In genomic region chr9:127520941-127521918, GRCh38 we compare ENCODE assay signal across 10 cellular contexts.
DNase-seq lines count a peak whose midpoint lies in the region; ATAC-seq and TF ChIP-seq lines count a peak whose summit lies in the region.
"Had no signal": no experiment of that assay in that cellular context is flagged by ENCODE, and none has a peak within 500 bp of the region (broad histone marks: within the 10 kb centered on the region; RNA-seq: fewer than 3 reads in every experiment).

No MANE protein-coding gene starts in this region.

- no peak for TF ChIP-seq POLR2A in adrenal gland (IDR thresholded peaks at IDR 0.05)

- DNase-seq in Daoy (ENCODE audit: low read depth) = peak; percentile 95
- DNase-seq in adrenal gland = peak in 4 of 7 donors; percentile 57 to 79 (median 68)
- peak; percentile 62 for DNase-seq in left cardiac atrium
- DNase-seq in psoas muscle = no peak
- DNase-seq in DMS53 (lab: John Stamatoyannopoulos, UW) = no peak
- DNase-seq in head of caudate nucleus = no peak
- no peak for DNase-seq in ureter (ENCODE audit: low spot score)
- DNase-seq: activated CD4-positive, alpha-beta T cell treated with anti-CD3 and anti-CD28 coated beads for 48 hours; CD4-positive, CD25-positive, alpha-beta regulatory T cell had no signal

- intact Hi-C loops in adrenal gland (cut with DNase I) = loop anchor here in 1 of 2 donors (5.0 kb wide), 1 partner anchor 61 kb away; no protein-coding TSS in a partner anchor
- intact Hi-C loops in left cardiac atrium (cut with DNase I) = no loop called here
- intact Hi-C loops in psoas muscle (cut with DNase I) = loop anchor here in 1 of 2 donors (5.0 kb wide), 2 partner anchors 36 to 56 kb away; no protein-coding TSS in a partner anchor
- intact Hi-C loops in head of caudate nucleus (cut with DNase I) = no loop called here

- H3K36me3 ChIP-seq in adrenal gland (replicated peaks in 1 of 2) (peaks cover 0 to 49% of the 10 kb centered on the region in 2 donors), psoas muscle (ENCODE audit: insufficient read depth in 1 of 2, low read depth in 1 of 2) (peaks cover 0 to 28% of the 10 kb centered on the region in 2 donors)

- WGBS in adrenal gland, 4 donors = 39 to 56% (median 50%) methylated on average over 10 to 20 of the region's 20 CpGs
- WGBS in psoas muscle, 3 donors = 50 to 63% (median 50%) methylated on average over 19 to 20 of the region's 20 CpGs

- H3K9me3 ChIP-seq in adrenal gland (replicated peaks in 1 of 3) (peaks cover 0 to 10% (median 0%) of the 10 kb centered on the region in 3 donors), psoas muscle (peaks cover 9% of the 10 kb centered on the region)

- no peak for TF ChIP-seq CTCF in adrenal gland (IDR thresholded peaks at IDR 0.05)
- no peak for TF ChIP-seq CTCF in psoas muscle (IDR thresholded peaks at IDR 0.05)

- H3K4me1 ChIP-seq in adrenal gland (replicated peaks in 1 of 2) (peaks cover 31 to 42% of the 10 kb centered on the region in 2 donors), psoas muscle (peaks cover 10% of the 10 kb centered on the region)

- H3K4me3 ChIP-seq in adrenal gland = no peak overlapping the region
- H3K4me3 ChIP-seq in psoas muscle = no peak overlapping the region

- ATAC-seq in left cardiac atrium (peak; percentile 64), psoas muscle (peak; percentile 14 to 64 (median 48)), HG03025 (IDR thresholded peaks at IDR 0.05; ENCODE audit: low FRiP score, unreplicated experiment) (no peak)

- no peaks in the 10 kb centered on the region for H3K27me3 ChIP-seq in adrenal gland
- no peaks in the 10 kb centered on the region for H3K27me3 ChIP-seq in psoas muscle (ENCODE audit: insufficient read depth in 3 of 3, low read length in 2 of 3)

- peak overlapping the region in 4 of 5 donors; percentile 64 to 98 (median 82) for H3K27ac ChIP-seq in adrenal gland
- H3K27ac ChIP-seq in psoas muscle = peak overlapping the region; percentile 71

Comparison
In these comparisons a context has a peak if more than half of its experiments do, and no peak if none do; other contexts are left out.
1. DNase-seq: peak in Daoy (single experiment), adrenal gland (4 of 7) and left cardiac atrium (single experiment); none in psoas muscle (0 of 2), DMS53 (single experiment), head of caudate nucleus (0 of 42) and ureter (single experiment).